In the genomic region with DNA sequence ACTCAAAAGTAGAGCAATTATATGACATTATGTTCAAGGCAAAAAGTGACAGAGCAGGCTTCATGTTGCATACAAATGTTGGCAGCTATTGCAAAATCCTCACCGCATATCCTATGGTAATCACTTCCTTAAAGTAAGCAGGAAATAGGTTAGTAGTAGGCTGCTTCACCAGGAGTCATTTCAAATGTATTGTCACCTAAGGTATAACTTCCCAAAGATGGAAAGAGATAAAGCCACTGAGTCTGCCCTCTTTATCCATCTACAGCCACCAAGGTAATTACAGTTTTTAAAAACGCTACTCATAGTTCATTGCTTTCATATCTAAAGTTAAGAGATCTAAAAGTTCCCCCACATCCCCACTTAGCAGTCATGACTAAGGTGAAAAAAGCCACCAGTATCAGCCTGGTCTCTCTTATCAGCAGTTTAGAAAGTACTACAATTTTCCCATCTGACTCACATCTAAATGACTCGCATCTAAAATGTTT, we compare ENCODE assay signal across 8 cellular contexts. TPM values are rescaled to one million over a fixed set of nuclear protein-coding genes. Genes with fewer than 3 reads are reported as not detected.
DNase-seq lines count a peak whose midpoint lies in the region; ATAC-seq and TF ChIP-seq lines count a peak whose summit lies in the region.

No MANE protein-coding gene starts in this region.

- CTCF ChIA-PET in A673 (lab: Charles Lee) (no interaction called here), RWPE1 (lab: Yijun Ruan, JAX) (interaction anchor here (0.5 kb wide), 1 partner anchor 1299 kb away, joined by 3 read pairs; no protein-coding TSS in a partner anchor)

- H3K27ac ChIP-seq in A673 (ENCODE audit: low read depth, low read length, poor library complexity, severe bottlenecking) (no peak overlapping the region), RWPE1 (no peak overlapping the region), lung (ENCODE audit: low read depth in 1 of 2, low read length in 1 of 2) (no peak overlapping the region), dorsolateral prefrontal cortex (no peak overlapping the region)

- H3K27me3 ChIP-seq in A673 (replicated peaks; ENCODE audit: insufficient read depth, low read depth, low read length, poor library complexity), result no peaks in the 10 kb centered on the region
- H3K27me3 ChIP-seq in lung (ENCODE audit: control insufficient read depth, insufficient read depth), result no peaks in the 10 kb centered on the region
- H3K27me3 ChIP-seq in dorsolateral prefrontal cortex, result no peaks in the 10 kb centered on the region

- H3K4me1 ChIP-seq in A673 (ENCODE audit: insufficient read depth, low read length, poor library complexity, severe bottlenecking) (peaks cover 34% of the 10 kb centered on the region), lung (ENCODE audit: control insufficient read depth in 2 of 2, insufficient read depth in 2 of 2, low read length in 2 of 2) (peaks cover 6 to 8% of the 10 kb centered on the region in 2 donors)

- TF ChIP-seq CTCF in A673 (conservative IDR thresholded peaks at IDR 0.05; ENCODE audit: low read depth, low read length) (no peak), RWPE1 (conservative IDR thresholded peaks at IDR 0.05; ENCODE audit: low read depth) (no peak), lung (IDR thresholded peaks at IDR 0.05; ENCODE audit: control extremely low read depth, extremely low read depth) (no peak), dorsolateral prefrontal cortex (IDR thresholded peaks at IDR 0.05 in 54 of 56, conservative IDR thresholded peaks at IDR 0.05 in 2 of 56; ENCODE audit: low read depth in 1 of 56, partially characterized antibody in 56 of 56) (no peak)

- intact Hi-C loops in A673 (cut with micrococcal nuclease; ENCODE audit: unreplicated experiment), result no loop called here
- intact Hi-C loops in dorsolateral prefrontal cortex (cut with DNase I), result no loop called here

- ATAC-seq in GM19035 (IDR thresholded peaks at IDR 0.05; ENCODE audit: unreplicated experiment) (peak; percentile 77), HG03175 (IDR thresholded peaks at IDR 0.05; ENCODE audit: unreplicated experiment) (peak; percentile 75), lung (ENCODE audit: insufficient read depth, low FRiP score) (peak; percentile 77)

- H3K9me3 ChIP-seq in A673 (ENCODE audit: low read depth, low read length, poor library complexity, severe bottlenecking), result no peaks in the 10 kb centered on the region
- no peaks in the 10 kb centered on the region for H3K9me3 ChIP-seq in lung (ENCODE audit: control insufficient read depth in 2 of 2, insufficient read depth in 1 of 2, low read length in 1 of 2)

- H3K36me3 ChIP-seq in A673 (ENCODE audit: insufficient read depth, low read length, poor library complexity, severe bottlenecking) (no peaks in the 10 kb centered on the region), lung (ENCODE audit: control insufficient read depth in 2 of 2, insufficient read depth in 2 of 2, low read length in 2 of 2) (peaks cover 0 to 1% of the 10 kb centered on the region in 2 donors)

- POLR2A ChIA-PET in A673 (lab: Charles Lee; ENCODE audit: low non-redundant PET) (no interaction called here), RWPE1 (lab: Yijun Ruan, JAX; ENCODE audit: low non-redundant PET) (no interaction called here)

- H3K4me3 ChIP-seq in A673 (ENCODE audit: low read depth, low read length, poor library complexity, severe bottlenecking), result no peak overlapping the region
- H3K4me3 ChIP-seq in lung, result no peak overlapping the region
- no peak overlapping the region for H3K4me3 ChIP-seq in dorsolateral prefrontal cortex

- WGBS in lung, 2 donors, result 19 to 27% methylated on average over 3 of the region's 3 CpGs

- peak; percentile 77 for DNase-seq in A673 (ENCODE audit: low spot score)
- peak; percentile 26 for DNase-seq in RWPE1 (ENCODE audit: low spot score)
- no peak for DNase-seq in lung (ENCODE audit: low spot score)
- no peak for DNase-seq in nucleus accumbens (lab: John Stamatoyannopoulos, UW)
- DNase-seq in dorsolateral prefrontal cortex, result no peak
- DNase-seq in SHP77 (lab: John Stamatoyannopoulos, UW), result no peak

- BruUV-seq in A673 (replicated peaks; lab: Mats Ljungman, UMichigan), result no TSS peak

RNA-seq across cellular contexts. Expression of a gene that starts 31.6 kb away (rescaled TPM):
- total RNA-seq in A673 (2021), result not detected in 2 replicates
- total RNA-seq in lung, result not detected
- polyA plus RNA-seq in lung, result not detected
- 1 to 10 TPM in 2 of 120 experiments, under 1 TPM in 1, not detected in 117; 0.44 to 1.6 (median 1.4) TPM for total RNA-seq in dorsolateral prefrontal cortex

Comparison
In these comparisons a context has a peak if more than half of its experiments do, and no peak if none do; other contexts are left out.
1. DNase-seq: peak in A673 (single experiment) and RWPE1 (single experiment); none in lung (single experiment), nucleus accumbens (0 of 56), dorsolateral prefrontal cortex (0 of 10) and SHP77 (0 of 2).
2. Peak in every context shown above with its lines, with median percentiles within 50 percentile points of each other: ATAC-seq.